Comparison of ENCODE assay signal across 16 cellular contexts in the genomic region with DNA sequence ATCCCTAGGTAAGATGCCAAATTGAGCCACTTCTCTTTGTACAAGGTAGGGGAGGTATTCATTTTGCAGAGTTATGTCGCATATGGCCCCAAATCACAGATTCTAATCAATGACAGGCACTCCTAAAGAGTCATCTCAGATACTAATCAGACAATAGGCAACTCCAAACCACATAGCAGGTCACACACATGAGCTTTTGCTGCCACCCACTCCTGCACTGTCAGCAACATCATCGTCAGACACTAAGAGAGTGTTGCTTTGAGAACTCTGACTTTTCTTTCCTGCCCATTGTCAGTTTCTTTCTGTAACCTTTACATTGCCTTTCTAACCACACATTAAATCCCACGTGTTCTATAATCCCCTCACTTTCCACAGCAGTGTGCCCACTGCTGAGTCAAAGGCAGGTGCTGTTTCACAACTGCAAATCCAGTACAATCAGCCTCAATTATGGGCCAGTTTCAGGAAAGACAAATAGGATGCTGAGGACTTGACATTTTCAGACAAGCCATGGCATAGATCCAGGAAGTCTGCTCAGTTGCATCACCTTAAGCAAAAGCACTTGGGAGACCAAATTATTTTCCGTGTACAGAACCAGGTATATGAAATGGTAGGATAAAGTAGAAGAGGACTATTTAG. TPM values are rescaled to one million over a fixed set of nuclear protein-coding genes. Genes with fewer than 3 reads are reported as not detected.
DNase-seq lines count a peak whose midpoint lies in the region; ATAC-seq and TF ChIP-seq lines count a peak whose summit lies in the region.
"Had no signal": no experiment of that assay in that cellular context is flagged by ENCODE, and none has a peak within 500 bp of the region (broad histone marks: within the 10 kb centered on the region; RNA-seq: fewer than 3 reads in every experiment).

No MANE protein-coding gene starts in this region.

- intact Hi-C loops in activated T-helper 2 cell treated with anti-CD3 and anti-CD28 coated beads, Interferon-gamma antibody, Interleukin-2, Interleukin-4, amounts not matched to agents 10 μg/mL and 5 μg/mL and 100 μg/mL, durations not matched to agents 14 hours and 24 hours and 36 hours (cut with micrococcal nuclease), result loop anchor here (2.0 to 10.0 kb wide), 2 partner anchors 47 to 71 kb away; a partner anchor contains a TSS

- peak overlapping the region; percentile 11 for H3K27ac Mint-ChIP-seq in activated T-helper 2 cell treated with anti-CD3 and anti-CD28 coated beads, Interferon-gamma antibody, Interleukin-2, Interleukin-4, amounts not matched to agents 10 μg/mL and 5 μg/mL and 100 μg/mL, durations not matched to agents 14 hours and 24 hours and 36 hours
- H3K27ac Mint-ChIP-seq: CD8-positive, alpha-beta T cell had no signal

- H3K9ac ChIP-seq in KMS-11, result peak overlapping the region; percentile 14; the same call in 1 of the 2 replicates

- no peaks in the 10 kb centered on the region for H3K27me3 ChIP-seq in KMS-11 (ENCODE audit: insufficient read depth, low read depth)

- no peak for TF ChIP-seq CTCF in KMS-11 (conservative IDR thresholded peaks at IDR 0.05; ENCODE audit: low read depth, low read length)

- H3K27me3 Mint-ChIP-seq in activated T-helper 2 cell treated with anti-CD3 and anti-CD28 coated beads, Interferon-gamma antibody, Interleukin-2, Interleukin-4, amounts not matched to agents 10 μg/mL and 5 μg/mL and 100 μg/mL, durations not matched to agents 14 hours and 24 hours and 36 hours (ENCODE audit: low read depth), result peaks cover 12% of the 10 kb centered on the region

- H3K9me3 Mint-ChIP-seq in activated T-helper 2 cell treated with anti-CD3 and anti-CD28 coated beads, Interferon-gamma antibody, Interleukin-2, Interleukin-4, amounts not matched to agents 10 μg/mL and 5 μg/mL and 100 μg/mL, durations not matched to agents 14 hours and 24 hours and 36 hours, result no peaks in the 10 kb centered on the region
- H3K9me3 Mint-ChIP-seq: CD8-positive, alpha-beta T cell had no signal

- peak overlapping the region; percentile 78 for H3K4me2 ChIP-seq in KMS-11

- peak overlapping the region; percentile 57 for H3K27ac ChIP-seq in KMS-11
- H3K27ac ChIP-seq: SK-N-MC had no signal

- ATAC-seq in GM21515 (IDR thresholded peaks at IDR 0.05; ENCODE audit: unreplicated experiment) (no peak), GM21360 (IDR thresholded peaks at IDR 0.05; ENCODE audit: unreplicated experiment) (no peak)
- ATAC-seq: CD8-positive, alpha-beta T cell had no signal

- peak; percentile 29 for DNase-seq in NCI-H1436 (lab: John Stamatoyannopoulos, UW)
- DNase-seq in NCI-H1436 treated with DMSO at 0.1 percent for 48 hours (lab: John Stamatoyannopoulos, UW), result no peak
- no peak for DNase-seq in activated T-helper 2 cell treated with anti-CD3 and anti-CD28 coated beads, Interferon-gamma antibody, Interleukin-2, Interleukin-4, amounts not matched to agents 10 μg/mL and 5 μg/mL and 100 μg/mL, durations not matched to agents 14 hours and 24 hours and 36 hours (ENCODE audit: low spot score)
- DNase-seq in iris pigment epithelial cell (ENCODE audit: low read depth), result peak; percentile 77
- DNase-seq in SIG-M5 (lab: John Stamatoyannopoulos, UW), result no peak
- DNase-seq: 8988T; CD8-positive, alpha-beta T cell; effector CD8-positive, alpha-beta T cell; glutamatergic neuron; NCI-H1092 had no signal

- H4K20me1 ChIP-seq in KMS-11 (ENCODE audit: insufficient read depth), result no peaks in the 10 kb centered on the region

- H3K4me3 Mint-ChIP-seq in activated T-helper 2 cell treated with anti-CD3 and anti-CD28 coated beads, Interferon-gamma antibody, Interleukin-2, Interleukin-4, amounts not matched to agents 10 μg/mL and 5 μg/mL and 100 μg/mL, durations not matched to agents 14 hours and 24 hours and 36 hours (ENCODE audit: low read depth), result no peak overlapping the region
- H3K4me3 Mint-ChIP-seq: CD8-positive, alpha-beta T cell had no signal

- peaks cover 75% of the 10 kb centered on the region for H3K4me1 ChIP-seq in KMS-11 (ENCODE audit: low read depth, poor library complexity, severe bottlenecking)

- no peak overlapping the region for H3K4me3 ChIP-seq in KMS-11 (IDR thresholded peaks at IDR 0.05; ENCODE audit: insufficient read depth, low read depth, low read length)
- H3K4me3 ChIP-seq: SK-N-MC had no signal

- H3K36me3 ChIP-seq in KMS-11 (ENCODE audit: insufficient read depth), result no peaks in the 10 kb centered on the region

- peaks cover 10% of the 10 kb centered on the region for H3K4me1 Mint-ChIP-seq in activated T-helper 2 cell treated with anti-CD3 and anti-CD28 coated beads, Interferon-gamma antibody, Interleukin-2, Interleukin-4, amounts not matched to agents 10 μg/mL and 5 μg/mL and 100 μg/mL, durations not matched to agents 14 hours and 24 hours and 36 hours (ENCODE audit: low read depth)

- no peaks in the 10 kb centered on the region for H3K79me2 ChIP-seq in KMS-11 (ENCODE audit: insufficient read depth, low read depth)

- no peaks in the 10 kb centered on the region for H3K36me3 Mint-ChIP-seq in activated T-helper 2 cell treated with anti-CD3 and anti-CD28 coated beads, Interferon-gamma antibody, Interleukin-2, Interleukin-4, amounts not matched to agents 10 μg/mL and 5 μg/mL and 100 μg/mL, durations not matched to agents 14 hours and 24 hours and 36 hours (ENCODE audit: low read depth)
- H3K36me3 Mint-ChIP-seq: CD8-positive, alpha-beta T cell had no signal

- H2AFZ ChIP-seq in KMS-11 (ENCODE audit: low read depth), result 0 out of 2 replicates have a peak overlapping the region, but pooled peaks have one; percentile 10

RNA-seq across cellular contexts. Expression of a gene that starts 23.5 kb away (rescaled TPM):
- total RNA-seq in activated T-helper 2 cell treated with anti-CD3 and anti-CD28 coated beads, Interferon-gamma antibody, Interleukin-2, Interleukin-4, amounts not matched to agents 10 μg/mL and 5 μg/mL and 100 μg/mL, durations not matched to agents 14 hours and 24 hours and 36 hours, result not detected in 2 replicates
- total RNA-seq: CD8-positive, alpha-beta T cell; H4; myocyte had no signal

RNA-seq across cellular contexts. Expression of a gene that starts 42.4 kb away (rescaled TPM):
- total RNA-seq in activated T-helper 2 cell treated with anti-CD3 and anti-CD28 coated beads, Interferon-gamma antibody, Interleukin-2, Interleukin-4, amounts not matched to agents 10 μg/mL and 5 μg/mL and 100 μg/mL, durations not matched to agents 14 hours and 24 hours and 36 hours, result not detected in 2 replicates
- total RNA-seq: CD8-positive, alpha-beta T cell had no signal

RNA-seq across cellular contexts. Expression of a gene that starts 47.7 kb away (rescaled TPM):
- total RNA-seq in activated T-helper 2 cell treated with anti-CD3 and anti-CD28 coated beads, Interferon-gamma antibody, Interleukin-2, Interleukin-4, amounts not matched to agents 10 μg/mL and 5 μg/mL and 100 μg/mL, durations not matched to agents 14 hours and 24 hours and 36 hours, result 241 and 249 TPM in 2 replicates

Comparison
In these comparisons a context has a peak if more than half of its experiments do, and no peak if none do; other contexts are left out.
1. DNase-seq: peak in NCI-H1436 (single experiment) and iris pigment epithelial cell (single experiment); none in NCI-H1436 treated with DMSO at 0.1 percent for 48 hours (single experiment), activated T-helper 2 cell treated with anti-CD3 and anti-CD28 coated beads, Interferon-gamma antibody, Interleukin-2, Interleukin-4, amounts not matched to agents 10 μg/mL and 5 μg/mL and 100 μg/mL, durations not matched to agents 14 hours and 24 hours and 36 hours (single experiment) and SIG-M5 (single experiment).